8 cellular contexts compared by ENCODE assay signal in the genomic region with DNA sequence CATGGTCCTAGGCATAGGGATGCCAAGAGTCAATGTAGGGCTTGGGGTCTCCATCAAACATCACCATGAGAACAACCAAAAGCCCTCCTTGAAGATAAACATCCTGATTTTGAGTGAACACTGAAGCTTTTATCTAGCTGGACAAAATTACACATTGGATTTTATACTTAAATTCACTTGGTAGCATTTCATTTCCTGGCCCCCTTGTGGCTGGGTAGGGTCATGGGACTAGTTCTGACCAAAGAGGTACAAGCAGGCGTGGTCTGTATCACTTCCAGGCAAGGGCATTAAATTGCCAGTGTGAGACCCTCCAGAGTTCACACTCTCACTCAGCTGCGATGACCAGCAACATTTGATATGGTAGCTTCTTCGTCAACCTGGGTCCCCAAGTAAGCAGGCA.
DNase-seq lines count a peak whose midpoint lies in the region; ATAC-seq and TF ChIP-seq lines count a peak whose summit lies in the region.

No MANE protein-coding gene starts in this region.

- CTCF ChIA-PET in naive thymus-derived CD4-positive, alpha-beta T cell (lab: Charles Lee): no interaction called here

- no peaks in the 10 kb centered on the region for H3K4me1 Mint-ChIP-seq in naive thymus-derived CD4-positive, alpha-beta T cell

- ATAC-seq in GM21367 (IDR thresholded peaks at IDR 0.05; ENCODE audit: unreplicated experiment): peak; percentile 63
- no peak for ATAC-seq in foreskin keratinocyte
- no peak for ATAC-seq in naive thymus-derived CD4-positive, alpha-beta T cell
- ATAC-seq in HG02870 (IDR thresholded peaks at IDR 0.05; ENCODE audit: unreplicated experiment): no peak

- H3K36me3 ChIP-seq in BE2C (no peaks in the 10 kb centered on the region), NT2/D1 (ENCODE audit: insufficient read depth, insufficient read length, low read length) (no peaks in the 10 kb centered on the region), uterus (no peaks in the 10 kb centered on the region)
- no peaks in the 10 kb centered on the region for H3K36me3 ChIP-seq in naive thymus-derived CD4-positive, alpha-beta T cell (ENCODE audit: control insufficient read depth in 2 of 3, insufficient read depth in 3 of 3, low read length in 3 of 3)

- H3K27me3 ChIP-seq in BE2C (0 out of 2 replicates have a peak, but pooled peaks cover 3% of the 10 kb centered on the region), NT2/D1 (ENCODE audit: insufficient read depth, insufficient read length) (no peaks in the 10 kb centered on the region), foreskin keratinocyte (no peaks in the 10 kb centered on the region), uterus (no peaks in the 10 kb centered on the region)
- no peaks in the 10 kb centered on the region for H3K27me3 ChIP-seq in naive thymus-derived CD4-positive, alpha-beta T cell (ENCODE audit: control insufficient read depth in 2 of 2, insufficient read depth in 2 of 2, low read length in 2 of 2)

- H3K4me3 ChIP-seq in BE2C (ENCODE audit: low read depth, low read length): no peak overlapping the region
- H3K4me3 ChIP-seq in NT2/D1 (ENCODE audit: insufficient read length, low read depth): no peak overlapping the region
- H3K4me3 ChIP-seq in uterus: no peak overlapping the region
- H3K4me3 ChIP-seq in naive thymus-derived CD4-positive, alpha-beta T cell (ENCODE audit: low read length): no peak overlapping the region

- no peak overlapping the region for H3K27ac Mint-ChIP-seq in naive thymus-derived CD4-positive, alpha-beta T cell

- H3K27ac ChIP-seq in foreskin keratinocyte (peak overlapping the region; percentile 84), uterus (no peak overlapping the region)
- no peak overlapping the region for H3K27ac ChIP-seq in naive thymus-derived CD4-positive, alpha-beta T cell (ENCODE audit: low read depth, low read length)

- H3K27me3 Mint-ChIP-seq in naive thymus-derived CD4-positive, alpha-beta T cell: peaks cover 0 to 6% (median 0%) of the 10 kb centered on the region in 5 donors

- POLR2A ChIA-PET in naive thymus-derived CD4-positive, alpha-beta T cell (lab: Charles Lee): no interaction called here

- H3K9me3 ChIP-seq in BE2C (no peaks in the 10 kb centered on the region), NT2/D1 (ENCODE audit: insufficient read depth, low read length) (no peaks in the 10 kb centered on the region), uterus (no peaks in the 10 kb centered on the region)
- no peaks in the 10 kb centered on the region for H3K9me3 ChIP-seq in naive thymus-derived CD4-positive, alpha-beta T cell (ENCODE audit: control insufficient read depth in 2 of 3, low read length in 3 of 3)

- no peaks in the 10 kb centered on the region for H3K4me1 ChIP-seq in BE2C
- no peaks in the 10 kb centered on the region for H3K4me1 ChIP-seq in NT2/D1 (ENCODE audit: insufficient read depth, insufficient read length)
- H3K4me1 ChIP-seq in foreskin keratinocyte: peaks cover 11% of the 10 kb centered on the region
- no peaks in the 10 kb centered on the region for H3K4me1 ChIP-seq in uterus
- H3K4me1 ChIP-seq in naive thymus-derived CD4-positive, alpha-beta T cell (ENCODE audit: control insufficient read depth in 2 of 2, insufficient read depth in 2 of 2, low read length in 2 of 2): no peaks in the 10 kb centered on the region

- H3K4me3 Mint-ChIP-seq in naive thymus-derived CD4-positive, alpha-beta T cell: no peak overlapping the region

- H3K9me3 Mint-ChIP-seq in naive thymus-derived CD4-positive, alpha-beta T cell: peaks cover 0 to 21% (median 6%) of the 10 kb centered on the region in 11 donors

- DNase-seq in BE2C: peak; percentile 45
- peak; percentile 22 for DNase-seq in NT2/D1 (ENCODE audit: low read depth, low spot score)
- no peak for DNase-seq in foreskin keratinocyte
- DNase-seq in uterus: no peak
- DNase-seq in NCI-H526 treated with DMSO at 0.1 percent for 48 hours (lab: John Stamatoyannopoulos, UW): no peak
- DNase-seq in naive thymus-derived CD4-positive, alpha-beta T cell: no peak

- intact Hi-C loops in uterus (cut with DNase I; ENCODE audit: low total_unique reads): no loop called here
- intact Hi-C loops in naive thymus-derived CD4-positive, alpha-beta T cell (cut with micrococcal nuclease): no loop called here

- no peaks in the 10 kb centered on the region for H3K36me3 Mint-ChIP-seq in naive thymus-derived CD4-positive, alpha-beta T cell

- no peak for TF ChIP-seq POLR2A in uterus (IDR thresholded peaks at IDR 0.05)

- H3K9ac ChIP-seq in NT2/D1 (ENCODE audit: insufficient read length, low read depth): no peak overlapping the region

- peak; percentile 68 for TF ChIP-seq CTCF in BE2C (IDR thresholded peaks at IDR 0.05; ENCODE audit: low read depth, low read length)
- TF ChIP-seq CTCF in foreskin keratinocyte (conservative IDR thresholded peaks at IDR 0.05): peak; percentile 46
- TF ChIP-seq CTCF in uterus (IDR thresholded peaks at IDR 0.05): peak in 2 of 4 experiments; percentile 11 to 35

Comparison
In these comparisons a context has a peak if more than half of its experiments do, and no peak if none do; other contexts are left out.
1. DNase-seq: peak in BE2C (single experiment) and NT2/D1 (single experiment); none in foreskin keratinocyte (0 of 2), uterus (0 of 2), NCI-H526 treated with DMSO at 0.1 percent for 48 hours (single experiment) and naive thymus-derived CD4-positive, alpha-beta T cell (0 of 9).